In the genomic region with DNA sequence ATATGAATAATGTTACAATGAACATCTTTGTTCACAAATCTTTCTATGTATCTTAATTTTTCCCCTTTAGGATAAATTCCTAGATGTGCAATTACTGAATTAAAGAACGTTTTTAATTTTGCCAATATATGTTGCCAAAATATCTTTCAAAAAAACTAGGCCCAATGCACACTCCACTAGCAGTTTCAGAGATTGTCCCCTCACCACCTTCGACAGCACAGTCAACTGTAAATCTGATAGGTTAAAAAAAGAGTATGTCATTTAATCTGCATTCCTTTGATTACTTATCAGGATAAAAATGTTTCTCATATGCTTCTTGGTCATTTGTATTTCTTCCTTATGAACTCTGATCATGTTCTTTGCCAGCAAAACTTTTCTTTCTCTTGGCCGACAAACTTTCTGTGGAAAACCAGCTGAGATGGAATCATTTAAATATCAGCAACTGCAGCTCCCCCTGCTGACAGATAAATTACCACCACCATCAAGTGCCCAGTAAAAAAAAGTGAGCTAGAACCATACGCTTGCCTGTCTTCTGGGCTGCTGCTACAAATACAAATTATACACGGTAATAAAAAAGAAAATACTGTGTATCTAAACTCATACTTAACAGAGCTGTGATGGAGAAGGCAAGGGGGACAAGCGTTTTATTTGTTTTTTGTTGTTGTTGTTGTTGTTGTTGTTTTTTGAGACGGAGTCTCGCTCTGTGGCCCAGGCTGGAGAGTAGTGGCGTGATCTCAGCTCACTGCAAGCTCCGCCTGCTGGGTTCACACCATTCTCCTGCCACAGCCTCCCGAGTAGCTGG, we compare ENCODE assay signal across 8 cellular contexts. TPM values are rescaled to one million over a fixed set of nuclear protein-coding genes. Genes with fewer than 3 reads are reported as not detected.
DNase-seq lines count a peak whose midpoint lies in the region; ATAC-seq, FAIRE-seq and TF ChIP-seq lines count a peak whose summit lies in the region.

No MANE protein-coding gene starts in this region.

- H4K20me1 ChIP-seq in hepatocyte (ENCODE audit: insufficient read depth, poor library complexity, severe bottlenecking): peaks cover 28% of the 10 kb centered on the region

- H3K79me2 ChIP-seq in hepatocyte: peaks cover 74% of the 10 kb centered on the region

- H3K4me1 ChIP-seq in hepatocyte (ENCODE audit: insufficient read depth): no peaks in the 10 kb centered on the region
- no peaks in the 10 kb centered on the region for H3K4me1 ChIP-seq in small intestine (ENCODE audit: control insufficient read depth in 2 of 2, insufficient read depth in 1 of 2, low read depth in 1 of 2, low read length in 1 of 2)

- H3K4me2 ChIP-seq in hepatocyte: no peak overlapping the region

- ATAC-seq in SK-N-SH treated with all-trans-retinoic acid at 6 μM for 48 hours: peak; percentile 96
- ATAC-seq in GM18505 (IDR thresholded peaks at IDR 0.05; ENCODE audit: unreplicated experiment): no peak

- 61% methylated on average over 11 of the region's 11 CpGs for WGBS in hepatocyte (ENCODE audit: low lambda C conversion rate, missing lambda C conversion rate)
- 40 to 52% (median 46%) methylated on average over 11 of the region's 11 CpGs for WGBS in small intestine, 3 donors

- no peak overlapping the region for H3K4me3 ChIP-seq in hepatocyte
- H3K4me3 ChIP-seq in small intestine (ENCODE audit: low read depth in 1 of 2, low read length in 2 of 2): no peak overlapping the region

- no peak overlapping the region for H3K27ac ChIP-seq in hepatocyte
- H3K27ac ChIP-seq in small intestine (ENCODE audit: low read depth in 1 of 2, low read length in 1 of 2): no peak overlapping the region

- no peaks in the 10 kb centered on the region for H3K9me2 ChIP-seq in hepatocyte (replicated peaks; ENCODE audit: insufficient read depth)

- no peaks in the 10 kb centered on the region for H3K9me3 ChIP-seq in hepatocyte (ENCODE audit: low read depth)
- no peaks in the 10 kb centered on the region for H3K9me3 ChIP-seq in small intestine (ENCODE audit: control insufficient read depth, low read depth)

- no peak for FAIRE-seq in small intestine (lab: Jason Lieb, UNC)

- H3K36me3 ChIP-seq in hepatocyte (replicated peaks; ENCODE audit: insufficient read depth, low read depth) (no peaks in the 10 kb centered on the region), small intestine (ENCODE audit: control insufficient read depth in 2 of 2, insufficient read depth in 2 of 2, low read length in 2 of 2) (no peaks in the 10 kb centered on the region)

- no peak overlapping the region for H2AFZ ChIP-seq in hepatocyte

- no peak for TF ChIP-seq POLR2A in GM18505 (IDR thresholded peaks at IDR 0.05; ENCODE audit: borderline replicate concordance, extremely low read depth, insufficient read depth, insufficient read length)

- DNase-seq in GDM1 (lab: John Stamatoyannopoulos, UW) (peak; percentile 37), MV-4-11 (lab: John Stamatoyannopoulos, UW) (peak; percentile 68), astrocyte of the hippocampus (ENCODE audit: low read depth, low spot score) (peak; percentile 83), hepatocyte (ENCODE audit: low spot score) (peak; percentile 92), small intestine (peak; percentile 88)
- no peak for DNase-seq in NK-92 treated with Interleukin-12 subunit alpha and Interleukin-12 subunit beta, amount 100 ng/mL, for 24 hours (lab: John Stamatoyannopoulos, UW)

- peak; percentile 93 for TF ChIP-seq CTCF in hepatocyte (IDR thresholded peaks at IDR 0.05; ENCODE audit: poor library complexity)

- H3K27me3 ChIP-seq in hepatocyte: no peaks in the 10 kb centered on the region
- H3K27me3 ChIP-seq in small intestine (ENCODE audit: control insufficient read depth in 2 of 2, insufficient read depth in 2 of 2, low read length in 2 of 2): no peaks in the 10 kb centered on the region

TF ChIP-seq in SK-N-SH treated with all-trans-retinoic acid at 6 μM for 48 hours, 23 proteins besides CTCF, POLR2A, EP300 and RAD21:
- TF ChIP-seq ZNF8 (CRISPR knock-in tag; IDR thresholded peaks at IDR 0.05) (no peak), ZNF565 (CRISPR knock-in tag; conservative IDR thresholded peaks at IDR 0.05; ENCODE audit: low read depth) (no peak), ISL1 (CRISPR knock-in tag; IDR thresholded peaks at IDR 0.05) (no peak), ESRRG (CRISPR knock-in tag; IDR thresholded peaks at IDR 0.05) (no peak), PATZ1 (CRISPR knock-in tag; IDR thresholded peaks at IDR 0.05; ENCODE audit: borderline replicate concordance) (no peak), SNAI2 (CRISPR knock-in tag; IDR thresholded peaks at IDR 0.05) (no peak)
- TF ChIP-seq, protein P1, sequence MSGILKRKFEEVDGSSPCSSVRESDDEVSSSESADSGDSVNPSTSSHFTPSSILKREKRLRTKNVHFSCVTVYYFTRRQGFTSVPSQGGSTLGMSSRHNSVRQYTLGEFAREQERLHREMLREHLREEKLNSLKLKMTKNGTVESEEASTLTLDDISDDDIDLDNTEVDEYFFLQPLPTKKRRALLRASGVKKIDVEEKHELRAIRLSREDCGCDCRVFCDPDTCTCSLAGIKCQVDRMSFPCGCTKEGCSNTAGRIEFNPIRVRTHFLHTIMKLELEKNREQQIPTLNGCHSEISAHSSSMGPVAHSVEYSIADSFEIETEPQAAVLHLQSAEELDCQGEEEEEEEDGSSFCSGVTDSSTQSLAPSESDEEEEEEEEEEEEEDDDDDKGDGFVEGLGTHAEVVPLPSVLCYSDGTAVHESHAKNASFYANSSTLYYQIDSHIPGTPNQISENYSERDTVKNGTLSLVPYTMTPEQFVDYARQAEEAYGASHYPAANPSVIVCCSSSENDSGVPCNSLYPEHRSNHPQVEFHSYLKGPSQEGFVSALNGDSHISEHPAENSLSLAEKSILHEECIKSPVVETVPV (CRISPR knock-in tag; IDR thresholded peaks at IDR 0.05): no peak
- TF ChIP-seq, protein P2, sequence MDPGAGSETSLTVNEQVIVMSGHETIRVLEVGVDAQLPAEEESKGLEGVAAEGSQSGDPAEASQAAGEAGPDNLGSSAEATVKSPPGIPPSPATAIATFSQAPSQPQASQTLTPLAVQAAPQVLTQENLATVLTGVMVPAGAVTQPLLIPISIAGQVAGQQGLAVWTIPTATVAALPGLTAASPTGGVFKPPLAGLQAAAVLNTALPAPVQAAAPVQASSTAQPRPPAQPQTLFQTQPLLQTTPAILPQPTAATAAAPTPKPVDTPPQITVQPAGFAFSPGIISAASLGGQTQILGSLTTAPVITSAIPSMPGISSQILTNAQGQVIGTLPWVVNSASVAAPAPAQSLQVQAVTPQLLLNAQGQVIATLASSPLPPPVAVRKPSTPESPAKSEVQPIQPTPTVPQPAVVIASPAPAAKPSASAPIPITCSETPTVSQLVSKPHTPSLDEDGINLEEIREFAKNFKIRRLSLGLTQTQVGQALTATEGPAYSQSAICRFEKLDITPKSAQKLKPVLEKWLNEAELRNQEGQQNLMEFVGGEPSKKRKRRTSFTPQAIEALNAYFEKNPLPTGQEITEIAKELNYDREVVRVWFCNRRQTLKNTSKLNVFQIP (CRISPR knock-in tag; IDR thresholded peaks at IDR 0.05; ENCODE audit: borderline replicate concordance, low read depth): no peak

RNA-seq across cellular contexts. Expression of gene KANSL1, which starts 19.6 kb away (rescaled TPM):
- 68.2 and 84.3 TPM in 2 replicates for total RNA-seq in hepatocyte
- polyA plus RNA-seq in hepatocyte (32.6 and 37.3 TPM in 2 replicates), small intestine (10 to 100 TPM; 12.7 to 24.2 (median 16.2) TPM)
